15 cellular contexts compared by ENCODE assay signal in the genomic region with DNA sequence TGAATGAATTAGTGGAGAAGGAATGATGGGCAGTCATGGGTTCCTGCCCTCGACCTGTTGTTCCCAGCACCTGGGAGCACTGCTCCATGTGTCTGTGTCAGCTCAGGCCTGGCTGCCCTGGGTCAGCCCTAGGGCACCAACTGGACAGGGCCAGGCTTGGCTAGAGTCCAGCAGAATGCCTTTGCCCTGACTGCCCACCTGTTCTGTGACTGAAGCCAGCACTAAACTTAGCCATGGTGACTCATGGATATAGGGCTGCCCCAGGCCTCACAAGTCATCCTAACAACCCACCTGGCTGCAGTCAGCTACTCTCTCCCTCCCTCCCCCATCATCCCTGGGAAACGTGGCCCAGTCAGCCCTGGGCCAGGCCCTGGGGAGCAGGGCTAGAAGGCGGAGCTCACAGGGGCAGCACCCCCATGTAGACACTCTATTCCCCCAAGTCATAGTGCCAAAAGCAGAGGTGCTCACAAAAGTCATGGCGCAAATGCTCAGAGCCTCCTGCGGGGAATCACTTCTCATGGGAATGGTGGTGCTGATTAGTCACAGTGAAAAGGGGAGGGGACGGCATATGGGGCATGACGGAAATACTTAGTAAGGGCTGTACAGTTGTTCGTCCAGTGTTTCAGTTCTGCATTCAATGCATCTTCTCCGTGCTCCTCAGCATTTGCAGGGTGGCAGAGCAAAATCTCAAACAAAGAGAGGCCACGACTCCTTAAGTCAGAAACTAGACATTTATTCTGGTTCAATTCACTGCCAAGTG. TPM values are rescaled to one million over a fixed set of nuclear protein-coding genes. Genes with fewer than 3 reads are reported as not detected.
DNase-seq lines count a peak whose midpoint lies in the region; ATAC-seq and TF ChIP-seq lines count a peak whose summit lies in the region.
"Had no signal": no experiment of that assay in that cellular context is flagged by ENCODE, and none has a peak within 500 bp of the region (broad histone marks: within the 10 kb centered on the region; RNA-seq: fewer than 3 reads in every experiment).

No MANE protein-coding gene starts in this region.

- no peaks in the 10 kb centered on the region for H3K36me3 ChIP-seq in RWPE2 (ENCODE audit: low read depth)
- no peaks in the 10 kb centered on the region for H3K36me3 ChIP-seq in colonic mucosa
- H3K36me3 ChIP-seq: esophagus muscularis mucosa, left lung, vagina had no signal

- TF ChIP-seq CTCF in RWPE2 (IDR thresholded peaks at IDR 0.05; ENCODE audit: poor library complexity, severe bottlenecking) (no peak), colonic mucosa (IDR thresholded peaks at IDR 0.05) (no peak)

- H3K4me3 ChIP-seq in RWPE2 (ENCODE audit: severe bottlenecking) (no peak overlapping the region), colonic mucosa (no peak overlapping the region)
- H3K4me3 ChIP-seq: esophagus muscularis mucosa, left lung, vagina had no signal

- H3K4me1 ChIP-seq in RWPE2 (ENCODE audit: insufficient read depth, poor library complexity, severe bottlenecking), result no peaks in the 10 kb centered on the region
- no peaks in the 10 kb centered on the region for H3K4me1 ChIP-seq in colonic mucosa
- H3K4me1 ChIP-seq: esophagus muscularis mucosa, left lung, vagina had no signal

- DNase-seq in COLO668 (lab: John Stamatoyannopoulos, UW; ENCODE audit: unreplicated experiment) (peak; percentile 17), RWPE2 (ENCODE audit: low spot score) (peak; percentile 64), kidney tubule cell (ENCODE audit: low spot score) (peak; percentile 91), colonic mucosa (no peak), activated T-cell treated with anti-CD3 and anti-CD28 coated beads for 4 hours (no peak)
- no peak for DNase-seq in stimulated activated CD4-positive, alpha-beta T cell treated with anti-CD3 and anti-CD28 coated beads, Interleukin-2, amount 100 ng/mL, for 24 hours
- DNase-seq: activated CD4-positive, alpha-beta T cell treated with anti-CD3 and anti-CD28 coated beads, Interleukin-2, amount 50 U/mL, for 4 hours; left lung; NCI-H1436 treated with DMSO at 0.1 percent for 48 hours; NCI-H774 had no signal

- H3K27me3 ChIP-seq in RWPE2 (ENCODE audit: insufficient read depth, poor library complexity, severe bottlenecking) (no peaks in the 10 kb centered on the region), colonic mucosa (no peaks in the 10 kb centered on the region)
- H3K27me3 ChIP-seq: esophagus muscularis mucosa, left lung, vagina had no signal

- intact Hi-C loops in colonic mucosa (cut with DNase I), result no loop called here

- H3K27ac ChIP-seq in RWPE2 (ENCODE audit: poor library complexity, severe bottlenecking), result no peak overlapping the region
- H3K27ac ChIP-seq in colonic mucosa, result no peak overlapping the region
- H3K27ac ChIP-seq: esophagus muscularis mucosa, left lung, vagina had no signal

- ATAC-seq in HG03103 (IDR thresholded peaks at IDR 0.05; ENCODE audit: low read depth, unreplicated experiment), result peak; percentile 86
- ATAC-seq in RWPE2 (ENCODE audit: low read depth), result peak; percentile 90
- ATAC-seq in HG03175 (IDR thresholded peaks at IDR 0.05; ENCODE audit: unreplicated experiment), result no peak
- ATAC-seq: left lung had no signal

- H3K9ac ChIP-seq in colonic mucosa (ENCODE audit: low read depth in 2 of 2, low read length in 2 of 2), result no peak overlapping the region

- H3K9me3 ChIP-seq in RWPE2 (ENCODE audit: severe bottlenecking) (no peaks in the 10 kb centered on the region), colonic mucosa (no peaks in the 10 kb centered on the region)
- H3K9me3 ChIP-seq: esophagus muscularis mucosa, left lung, vagina had no signal

RNA-seq across cellular contexts. Expression of gene NTF3, which starts 52.0 kb away (rescaled TPM):
- total RNA-seq in colonic mucosa, result under 1 TPM; 0.37 to 0.49 TPM
- total RNA-seq: activated T-helper 1 cell treated with anti-CD3 and anti-CD28 coated beads, Interleukin-12 subunit alpha, Interleukin-12 subunit beta, Interleukin-2, Interleukin-4 antibody, amounts not matched to agents 30 ng/mL and 10 ng/mL and 1 ng/mL, durations not matched to agents 14 hours and 24 hours and 36 hours had no signal

Comparison
In these comparisons a context has a peak if more than half of its experiments do, and no peak if none do; other contexts are left out.
1. DNase-seq: peak in COLO668 (single experiment), RWPE2 (single experiment) and kidney tubule cell (single experiment); none in colonic mucosa (single experiment), stimulated activated CD4-positive, alpha-beta T cell treated with anti-CD3 and anti-CD28 coated beads, Interleukin-2, amount 100 ng/mL, for 24 hours (0 of 2) and activated T-cell treated with anti-CD3 and anti-CD28 coated beads for 4 hours (single experiment).